21 cellular contexts compared by ENCODE assay signal in genomic region chr6:37793067-37793466, GRCh38.
"Had no signal": no experiment of that assay in that cellular context is flagged by ENCODE, and none has a peak within 500 bp of the region (broad histone marks: within the 10 kb centered on the region; RNA-seq: fewer than 3 reads in every experiment).

No MANE protein-coding gene starts in this region.

- H3K9me3 ChIP-seq: esophagus squamous epithelium, left lung, suprapubic skin, transverse colon, vagina had no signal

- H3K27ac Mint-ChIP-seq: activated CD4-positive, alpha-beta T cell treated with anti-CD3 and anti-CD28 coated beads, Interleukin-2, amount 10 ng/mL, durations not matched to agents 7 days and 5 days; activated CD8-positive, alpha-beta T cell treated with anti-CD3 and anti-CD28 coated beads, Interleukin-2, amount 10 ng/mL, durations not matched to agents 7 days and 5 days; activated T-cell treated with anti-CD3 and anti-CD28 coated beads, Interleukin-2, amount 50 U/mL, for 24 hours; nephron progenitor cell; progenitor cell of endocrine pancreas; stimulated activated naive CD8-positive, alpha-beta T cell treated with anti-CD3 and anti-CD28 coated beads, Interleukin-15, Interleukin-2, amounts not matched to agents 100 ng/mL and 50 ng/mL, for 24 hours had no signal

- ATAC-seq: activated CD4-positive, CD25-positive, alpha-beta regulatory T cell treated with anti-CD3 and anti-CD28 coated beads, Interleukin-2, amount 50 U/mL, for 24 hours; activated CD8-positive, alpha-beta T cell treated with anti-CD3 and anti-CD28 coated beads, Interleukin-2, amount 10 ng/mL, durations not matched to agents 7 days and 5 days; left lung had no signal

- DNase-seq: activated CD4-positive, alpha-beta T cell treated with anti-CD3 and anti-CD28 coated beads, Interleukin-2, amount 10 ng/mL, durations not matched to agents 7 days and 5 days; activated CD8-positive, alpha-beta T cell treated with anti-CD3 and anti-CD28 coated beads, Interleukin-2, amount 10 ng/mL, durations not matched to agents 7 days and 5 days; activated effector memory CD4-positive, alpha-beta T cell treated with Interleukin-2 at 50 U/mL for 16 hours; activated naive CD4-positive, alpha-beta T cell treated with anti-CD3 and anti-CD28 coated beads, Interleukin-2, amount 50 U/mL, for 16 hours; activated T-cell treated with anti-CD3 and anti-CD28 coated beads, Interleukin-2, amount 50 U/mL, for 24 hours; aorta; brain microvascular endothelial cell; cortex of kidney; effector CD4-positive, alpha-beta T cell; esophagus squamous epithelium; head of caudate nucleus; left lung; nephron progenitor cell; T1000; transverse colon had no signal

- H3K4me3 Mint-ChIP-seq: activated CD4-positive, alpha-beta T cell treated with anti-CD3 and anti-CD28 coated beads, Interleukin-2, amount 10 ng/mL, durations not matched to agents 7 days and 5 days; activated CD8-positive, alpha-beta T cell treated with anti-CD3 and anti-CD28 coated beads, Interleukin-2, amount 10 ng/mL, durations not matched to agents 7 days and 5 days; activated T-cell treated with anti-CD3 and anti-CD28 coated beads, Interleukin-2, amount 50 U/mL, for 24 hours; central memory CD8-positive, alpha-beta T cell; nephron progenitor cell; stimulated activated naive CD8-positive, alpha-beta T cell treated with anti-CD3 and anti-CD28 coated beads, Interleukin-15, Interleukin-2, amounts not matched to agents 100 ng/mL and 50 ng/mL, for 24 hours had no signal

- H3K36me3 ChIP-seq: brain microvascular endothelial cell, esophagus squamous epithelium, left lung, suprapubic skin, transverse colon, vagina had no signal

- H3K9me3 Mint-ChIP-seq: activated CD4-positive, alpha-beta T cell treated with anti-CD3 and anti-CD28 coated beads, Interleukin-2, amount 10 ng/mL, durations not matched to agents 7 days and 5 days; activated T-cell treated with anti-CD3 and anti-CD28 coated beads, Interleukin-2, amount 50 U/mL, for 24 hours; central memory CD8-positive, alpha-beta T cell; nephron progenitor cell; stimulated activated naive CD8-positive, alpha-beta T cell treated with anti-CD3 and anti-CD28 coated beads, Interleukin-15, Interleukin-2, amounts not matched to agents 100 ng/mL and 50 ng/mL, for 24 hours had no signal

- H3K4me3 ChIP-seq: esophagus squamous epithelium, left lung, suprapubic skin, transverse colon, vagina had no signal

- H3K27me3 ChIP-seq: brain microvascular endothelial cell, esophagus squamous epithelium, left lung, suprapubic skin, transverse colon, vagina had no signal

- H3K27ac ChIP-seq: brain microvascular endothelial cell, esophagus squamous epithelium, left lung, suprapubic skin, transverse colon, vagina had no signal
